1 cellular context compared by ENCODE assay signal in genomic region chr5:90020575-90021535, GRCh38.
A peak's percentile ranks its signal among the peaks of the same experiment; 100 is the strongest.
TF ChIP-seq lines count a peak whose summit lies in the region.

No MANE protein-coding gene starts in this region.

TF ChIP-seq in GM12878, 131 proteins besides CTCF, POLR2A, EP300 and RAD21 (continued from another document):
- TF ChIP-seq, protein P1, sequence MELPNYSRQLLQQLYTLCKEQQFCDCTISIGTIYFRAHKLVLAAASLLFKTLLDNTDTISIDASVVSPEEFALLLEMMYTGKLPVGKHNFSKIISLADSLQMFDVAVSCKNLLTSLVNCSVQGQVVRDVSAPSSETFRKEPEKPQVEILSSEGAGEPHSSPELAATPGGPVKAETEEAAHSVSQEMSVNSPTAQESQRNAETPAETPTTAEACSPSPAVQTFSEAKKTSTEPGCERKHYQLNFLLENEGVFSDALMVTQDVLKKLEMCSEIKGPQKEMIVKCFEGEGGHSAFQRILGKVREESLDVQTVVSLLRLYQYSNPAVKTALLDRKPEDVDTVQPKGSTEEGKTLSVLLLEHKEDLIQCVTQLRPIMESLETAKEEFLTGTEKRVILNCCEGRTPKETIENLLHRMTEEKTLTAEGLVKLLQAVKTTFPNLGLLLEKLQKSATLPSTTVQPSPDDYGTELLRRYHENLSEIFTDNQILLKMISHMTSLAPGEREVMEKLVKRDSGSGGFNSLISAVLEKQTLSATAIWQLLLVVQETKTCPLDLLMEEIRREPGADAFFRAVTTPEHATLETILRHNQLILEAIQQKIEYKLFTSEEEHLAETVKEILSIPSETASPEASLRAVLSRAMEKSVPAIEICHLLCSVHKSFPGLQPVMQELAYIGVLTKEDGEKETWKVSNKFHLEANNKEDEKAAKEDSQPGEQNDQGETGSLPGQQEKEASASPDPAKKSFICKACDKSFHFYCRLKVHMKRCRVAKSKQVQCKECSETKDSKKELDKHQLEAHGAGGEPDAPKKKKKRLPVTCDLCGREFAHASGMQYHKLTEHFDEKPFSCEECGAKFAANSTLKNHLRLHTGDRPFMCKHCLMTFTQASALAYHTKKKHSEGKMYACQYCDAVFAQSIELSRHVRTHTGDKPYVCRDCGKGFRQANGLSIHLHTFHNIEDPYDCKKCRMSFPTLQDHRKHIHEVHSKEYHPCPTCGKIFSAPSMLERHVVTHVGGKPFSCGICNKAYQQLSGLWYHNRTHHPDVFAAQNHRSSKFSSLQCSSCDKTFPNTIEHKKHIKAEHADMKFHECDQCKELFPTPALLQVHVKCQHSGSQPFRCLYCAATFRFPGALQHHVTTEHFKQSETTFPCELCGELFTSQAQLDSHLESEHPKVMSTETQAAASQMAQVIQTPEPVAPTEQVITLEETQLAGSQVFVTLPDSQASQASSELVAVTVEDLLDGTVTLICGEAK (IDR thresholded peaks at IDR 0.05; ENCODE audit: borderline replicate concordance): no peak
- TF ChIP-seq ATF7 (IDR thresholded peaks at IDR 0.05; ENCODE audit: low read depth): peak; percentile 86
- peak; percentile 70; the same call in 1 of the 2 replicates for TF ChIP-seq ZNF384 (IDR thresholded peaks at IDR 0.05; ENCODE audit: borderline replicate concordance, low read depth, low read length)
- no peak for TF ChIP-seq POLR2AphosphoS2 (IDR thresholded peaks at IDR 0.05; ENCODE audit: low read depth, low read length)
- TF ChIP-seq, protein P2, sequence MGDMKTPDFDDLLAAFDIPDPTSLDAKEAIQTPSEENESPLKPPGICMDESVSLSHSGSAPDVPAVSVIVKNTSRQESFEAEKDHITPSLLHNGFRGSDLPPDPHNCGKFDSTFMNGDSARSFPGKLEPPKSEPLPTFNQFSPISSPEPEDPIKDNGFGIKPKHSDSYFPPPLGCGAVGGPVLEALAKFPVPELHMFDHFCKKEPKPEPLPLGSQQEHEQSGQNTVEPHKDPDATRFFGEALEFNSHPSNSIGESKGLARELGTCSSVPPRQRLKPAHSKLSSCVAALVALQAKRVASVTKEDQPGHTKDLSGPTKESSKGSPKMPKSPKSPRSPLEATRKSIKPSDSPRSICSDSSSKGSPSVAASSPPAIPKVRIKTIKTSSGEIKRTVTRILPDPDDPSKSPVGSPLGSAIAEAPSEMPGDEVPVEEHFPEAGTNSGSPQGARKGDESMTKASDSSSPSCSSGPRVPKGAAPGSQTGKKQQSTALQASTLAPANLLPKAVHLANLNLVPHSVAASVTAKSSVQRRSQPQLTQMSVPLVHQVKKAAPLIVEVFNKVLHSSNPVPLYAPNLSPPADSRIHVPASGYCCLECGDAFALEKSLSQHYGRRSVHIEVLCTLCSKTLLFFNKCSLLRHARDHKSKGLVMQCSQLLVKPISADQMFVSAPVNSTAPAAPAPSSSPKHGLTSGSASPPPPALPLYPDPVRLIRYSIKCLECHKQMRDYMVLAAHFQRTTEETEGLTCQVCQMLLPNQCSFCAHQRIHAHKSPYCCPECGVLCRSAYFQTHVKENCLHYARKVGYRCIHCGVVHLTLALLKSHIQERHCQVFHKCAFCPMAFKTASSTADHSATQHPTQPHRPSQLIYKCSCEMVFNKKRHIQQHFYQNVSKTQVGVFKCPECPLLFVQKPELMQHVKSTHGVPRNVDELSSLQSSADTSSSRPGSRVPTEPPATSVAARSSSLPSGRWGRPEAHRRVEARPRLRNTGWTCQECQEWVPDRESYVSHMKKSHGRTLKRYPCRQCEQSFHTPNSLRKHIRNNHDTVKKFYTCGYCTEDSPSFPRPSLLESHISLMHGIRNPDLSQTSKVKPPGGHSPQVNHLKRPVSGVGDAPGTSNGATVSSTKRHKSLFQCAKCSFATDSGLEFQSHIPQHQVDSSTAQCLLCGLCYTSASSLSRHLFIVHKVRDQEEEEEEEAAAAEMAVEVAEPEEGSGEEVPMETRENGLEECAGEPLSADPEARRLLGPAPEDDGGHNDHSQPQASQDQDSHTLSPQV (IDR thresholded peaks at IDR 0.05): no peak
- TF ChIP-seq ZNF24 (IDR thresholded peaks at IDR 0.05): peak; percentile 73
- no peak for TF ChIP-seq ZNF207 (IDR thresholded peaks at IDR 0.05; ENCODE audit: borderline replicate concordance)
- TF ChIP-seq TARDBP (IDR thresholded peaks at IDR 0.05; ENCODE audit: borderline replicate concordance): no peak
- peak; percentile 91 for TF ChIP-seq MTA2 (IDR thresholded peaks at IDR 0.05; ENCODE audit: low read depth)
- TF ChIP-seq, protein P3, sequence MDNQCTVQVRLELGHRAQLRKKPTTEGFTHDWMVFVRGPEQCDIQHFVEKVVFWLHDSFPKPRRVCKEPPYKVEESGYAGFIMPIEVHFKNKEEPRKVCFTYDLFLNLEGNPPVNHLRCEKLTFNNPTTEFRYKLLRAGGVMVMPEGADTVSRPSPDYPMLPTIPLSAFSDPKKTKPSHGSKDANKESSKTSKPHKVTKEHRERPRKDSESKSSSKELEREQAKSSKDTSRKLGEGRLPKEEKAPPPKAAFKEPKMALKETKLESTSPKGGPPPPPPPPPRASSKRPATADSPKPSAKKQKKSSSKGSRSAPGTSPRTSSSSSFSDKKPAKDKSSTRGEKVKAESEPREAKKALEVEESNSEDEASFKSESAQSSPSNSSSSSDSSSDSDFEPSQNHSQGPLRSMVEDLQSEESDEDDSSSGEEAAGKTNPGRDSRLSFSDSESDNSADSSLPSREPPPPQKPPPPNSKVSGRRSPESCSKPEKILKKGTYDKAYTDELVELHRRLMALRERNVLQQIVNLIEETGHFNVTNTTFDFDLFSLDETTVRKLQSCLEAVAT (IDR thresholded peaks at IDR 0.05): 0 out of 2 replicates have a peak, but pooled peaks have one; percentile 44
- no peak for TF ChIP-seq ZNF622 (IDR thresholded peaks at IDR 0.05)
- TF ChIP-seq BMI1 (IDR thresholded peaks at IDR 0.05; ENCODE audit: borderline replicate concordance): 0 out of 2 replicates have a peak, but pooled peaks have one; percentile 52
